In the genomic region with DNA sequence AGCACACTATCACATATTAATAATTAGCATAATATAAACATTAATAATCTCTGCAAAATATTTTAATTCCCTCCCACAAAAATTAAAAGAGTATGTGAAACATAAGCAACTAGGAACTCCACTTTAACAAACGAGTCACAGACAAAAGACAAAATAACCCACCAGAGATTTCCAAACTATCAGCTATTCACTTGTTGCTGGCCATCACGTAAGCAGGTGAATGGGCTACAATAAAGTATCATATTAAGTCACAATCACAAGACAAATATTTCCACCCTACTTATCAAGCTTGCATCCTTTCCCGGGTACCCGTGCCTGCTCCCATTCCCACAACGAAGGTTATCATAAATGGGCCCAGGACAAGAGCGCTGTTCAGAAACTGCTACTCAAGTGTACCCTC, we compare ENCODE assay signal across 2 cellular contexts.
TF ChIP-seq lines count a peak whose summit lies in the region.

No MANE protein-coding gene starts in this region.

TF ChIP-seq in SK-N-SH, 30 proteins besides CTCF, POLR2A, EP300 and RAD21 (continued from another document):
- TF ChIP-seq, protein P1, sequence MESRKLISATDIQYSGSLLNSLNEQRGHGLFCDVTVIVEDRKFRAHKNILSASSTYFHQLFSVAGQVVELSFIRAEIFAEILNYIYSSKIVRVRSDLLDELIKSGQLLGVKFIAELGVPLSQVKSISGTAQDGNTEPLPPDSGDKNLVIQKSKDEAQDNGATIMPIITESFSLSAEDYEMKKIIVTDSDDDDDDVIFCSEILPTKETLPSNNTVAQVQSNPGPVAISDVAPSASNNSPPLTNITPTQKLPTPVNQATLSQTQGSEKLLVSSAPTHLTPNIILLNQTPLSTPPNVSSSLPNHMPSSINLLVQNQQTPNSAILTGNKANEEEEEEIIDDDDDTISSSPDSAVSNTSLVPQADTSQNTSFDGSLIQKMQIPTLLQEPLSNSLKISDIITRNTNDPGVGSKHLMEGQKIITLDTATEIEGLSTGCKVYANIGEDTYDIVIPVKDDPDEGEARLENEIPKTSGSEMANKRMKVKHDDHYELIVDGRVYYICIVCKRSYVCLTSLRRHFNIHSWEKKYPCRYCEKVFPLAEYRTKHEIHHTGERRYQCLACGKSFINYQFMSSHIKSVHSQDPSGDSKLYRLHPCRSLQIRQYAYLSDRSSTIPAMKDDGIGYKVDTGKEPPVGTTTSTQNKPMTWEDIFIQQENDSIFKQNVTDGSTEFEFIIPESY (IDR thresholded peaks at IDR 0.05; ENCODE audit: borderline replicate concordance, low read depth), result no peak
- no peak for TF ChIP-seq SIN3A (IDR thresholded peaks at IDR 0.05; ENCODE audit: borderline replicate concordance, low read depth, low read length)

TF ChIP-seq in SK-N-SH treated with all-trans-retinoic acid at 6 μM for 48 hours, 23 proteins besides CTCF, POLR2A, EP300 and RAD21 (continued from another document):
- TF ChIP-seq, protein P2, sequence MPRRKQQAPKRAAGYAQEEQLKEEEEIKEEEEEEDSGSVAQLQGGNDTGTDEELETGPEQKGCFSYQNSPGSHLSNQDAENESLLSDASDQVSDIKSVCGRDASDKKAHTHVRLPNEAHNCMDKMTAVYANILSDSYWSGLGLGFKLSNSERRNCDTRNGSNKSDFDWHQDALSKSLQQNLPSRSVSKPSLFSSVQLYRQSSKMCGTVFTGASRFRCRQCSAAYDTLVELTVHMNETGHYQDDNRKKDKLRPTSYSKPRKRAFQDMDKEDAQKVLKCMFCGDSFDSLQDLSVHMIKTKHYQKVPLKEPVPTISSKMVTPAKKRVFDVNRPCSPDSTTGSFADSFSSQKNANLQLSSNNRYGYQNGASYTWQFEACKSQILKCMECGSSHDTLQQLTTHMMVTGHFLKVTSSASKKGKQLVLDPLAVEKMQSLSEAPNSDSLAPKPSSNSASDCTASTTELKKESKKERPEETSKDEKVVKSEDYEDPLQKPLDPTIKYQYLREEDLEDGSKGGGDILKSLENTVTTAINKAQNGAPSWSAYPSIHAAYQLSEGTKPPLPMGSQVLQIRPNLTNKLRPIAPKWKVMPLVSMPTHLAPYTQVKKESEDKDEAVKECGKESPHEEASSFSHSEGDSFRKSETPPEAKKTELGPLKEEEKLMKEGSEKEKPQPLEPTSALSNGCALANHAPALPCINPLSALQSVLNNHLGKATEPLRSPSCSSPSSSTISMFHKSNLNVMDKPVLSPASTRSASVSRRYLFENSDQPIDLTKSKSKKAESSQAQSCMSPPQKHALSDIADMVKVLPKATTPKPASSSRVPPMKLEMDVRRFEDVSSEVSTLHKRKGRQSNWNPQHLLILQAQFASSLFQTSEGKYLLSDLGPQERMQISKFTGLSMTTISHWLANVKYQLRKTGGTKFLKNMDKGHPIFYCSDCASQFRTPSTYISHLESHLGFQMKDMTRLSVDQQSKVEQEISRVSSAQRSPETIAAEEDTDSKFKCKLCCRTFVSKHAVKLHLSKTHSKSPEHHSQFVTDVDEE (CRISPR knock-in tag; IDR thresholded peaks at IDR 0.05), result no peak
- TF ChIP-seq, protein P3, sequence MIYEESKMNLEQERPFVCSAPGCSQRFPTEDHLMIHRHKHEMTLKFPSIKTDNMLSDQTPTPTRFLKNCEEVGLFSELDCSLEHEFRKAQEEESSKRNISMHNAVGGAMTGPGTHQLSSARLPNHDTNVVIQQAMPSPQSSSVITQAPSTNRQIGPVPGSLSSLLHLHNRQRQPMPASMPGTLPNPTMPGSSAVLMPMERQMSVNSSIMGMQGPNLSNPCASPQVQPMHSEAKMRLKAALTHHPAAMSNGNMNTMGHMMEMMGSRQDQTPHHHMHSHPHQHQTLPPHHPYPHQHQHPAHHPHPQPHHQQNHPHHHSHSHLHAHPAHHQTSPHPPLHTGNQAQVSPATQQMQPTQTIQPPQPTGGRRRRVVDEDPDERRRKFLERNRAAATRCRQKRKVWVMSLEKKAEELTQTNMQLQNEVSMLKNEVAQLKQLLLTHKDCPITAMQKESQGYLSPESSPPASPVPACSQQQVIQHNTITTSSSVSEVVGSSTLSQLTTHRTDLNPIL (CRISPR knock-in tag; IDR thresholded peaks at IDR 0.05; ENCODE audit: low read depth), result no peak
- no peak for TF ChIP-seq ZNF70 (CRISPR knock-in tag; IDR thresholded peaks at IDR 0.05)
- no peak for TF ChIP-seq TCF4 (CRISPR knock-in tag; IDR thresholded peaks at IDR 0.05; ENCODE audit: borderline replicate concordance)
- TF ChIP-seq, protein P4, sequence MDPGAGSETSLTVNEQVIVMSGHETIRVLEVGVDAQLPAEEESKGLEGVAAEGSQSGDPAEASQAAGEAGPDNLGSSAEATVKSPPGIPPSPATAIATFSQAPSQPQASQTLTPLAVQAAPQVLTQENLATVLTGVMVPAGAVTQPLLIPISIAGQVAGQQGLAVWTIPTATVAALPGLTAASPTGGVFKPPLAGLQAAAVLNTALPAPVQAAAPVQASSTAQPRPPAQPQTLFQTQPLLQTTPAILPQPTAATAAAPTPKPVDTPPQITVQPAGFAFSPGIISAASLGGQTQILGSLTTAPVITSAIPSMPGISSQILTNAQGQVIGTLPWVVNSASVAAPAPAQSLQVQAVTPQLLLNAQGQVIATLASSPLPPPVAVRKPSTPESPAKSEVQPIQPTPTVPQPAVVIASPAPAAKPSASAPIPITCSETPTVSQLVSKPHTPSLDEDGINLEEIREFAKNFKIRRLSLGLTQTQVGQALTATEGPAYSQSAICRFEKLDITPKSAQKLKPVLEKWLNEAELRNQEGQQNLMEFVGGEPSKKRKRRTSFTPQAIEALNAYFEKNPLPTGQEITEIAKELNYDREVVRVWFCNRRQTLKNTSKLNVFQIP (CRISPR knock-in tag; IDR thresholded peaks at IDR 0.05; ENCODE audit: borderline replicate concordance, low read depth), result no peak
- no peak for TF ChIP-seq ZC3H10 (CRISPR knock-in tag; IDR thresholded peaks at IDR 0.05)
- TF ChIP-seq ISL1 (CRISPR knock-in tag; IDR thresholded peaks at IDR 0.05), result no peak
- no peak for TF ChIP-seq ESRRG (CRISPR knock-in tag; IDR thresholded peaks at IDR 0.05)
- no peak for TF ChIP-seq OSR1 (CRISPR knock-in tag; IDR thresholded peaks at IDR 0.05)
- TF ChIP-seq ZNF8 (CRISPR knock-in tag; IDR thresholded peaks at IDR 0.05), result no peak
- no peak for TF ChIP-seq GLIS3 (CRISPR knock-in tag; IDR thresholded peaks at IDR 0.05)
- TF ChIP-seq BACH2 (CRISPR knock-in tag; IDR thresholded peaks at IDR 0.05; ENCODE audit: borderline replicate concordance), result no peak
- no peak for TF ChIP-seq ARNTL (CRISPR knock-in tag; IDR thresholded peaks at IDR 0.05; ENCODE audit: borderline replicate concordance, low read depth)
- no peak for TF ChIP-seq CSDC2 (CRISPR knock-in tag; IDR thresholded peaks at IDR 0.05)
- no peak for TF ChIP-seq ZFP30 (CRISPR knock-in tag; IDR thresholded peaks at IDR 0.05)
- TF ChIP-seq ZNF565 (CRISPR knock-in tag; conservative IDR thresholded peaks at IDR 0.05; ENCODE audit: low read depth), result no peak
- TF ChIP-seq SNAI2 (CRISPR knock-in tag; IDR thresholded peaks at IDR 0.05), result no peak
